Comparison of ENCODE assay signal across 12 cellular contexts in the genomic region with DNA sequence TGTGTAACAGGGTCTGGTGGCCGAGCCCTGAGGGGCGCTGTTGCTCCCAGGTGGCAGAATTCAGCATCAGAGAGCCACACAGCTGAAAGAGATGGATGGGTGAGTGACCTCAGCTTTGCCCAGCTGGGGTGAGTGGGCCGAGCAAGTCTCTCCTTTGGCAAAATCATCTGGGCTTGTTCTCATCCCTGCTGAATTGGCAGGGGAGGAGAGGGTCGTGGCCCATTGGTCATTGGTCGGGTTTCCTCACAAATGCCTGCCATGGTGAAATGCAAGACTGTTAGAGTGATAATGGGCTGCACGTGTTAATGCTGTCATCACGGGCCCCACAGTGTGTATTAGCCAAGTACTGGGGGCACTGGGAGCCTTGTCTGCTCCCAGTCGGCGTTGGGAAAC. TPM values are rescaled to one million over a fixed set of nuclear protein-coding genes. Genes with fewer than 3 reads are reported as not detected.
A peak's percentile ranks its signal among the peaks of the same experiment; 100 is the strongest.
DNase-seq lines count a peak whose midpoint lies in the region; ATAC-seq and TF ChIP-seq lines count a peak whose summit lies in the region.
"Had no signal": no experiment of that assay in that cellular context is flagged by ENCODE, and none has a peak within 500 bp of the region (broad histone marks: within the 10 kb centered on the region; RNA-seq: fewer than 3 reads in every experiment).

No MANE protein-coding gene starts in this region.

- intact Hi-C loops in sigmoid colon (cut with DNase I) = loop anchor here (10.0 kb wide), 1 partner anchor 559 kb away; a partner anchor contains a TSS

- TF ChIP-seq POLR2A in sigmoid colon (IDR thresholded peaks at IDR 0.05) = no peak

- H3K36me3 Mint-ChIP-seq in progenitor cell of endocrine pancreas (ENCODE audit: insufficient read depth) = peaks cover 2% of the 10 kb centered on the region
- peaks cover 0 to 42% (median 5%) of the 10 kb centered on the region in 3 donors for H3K36me3 Mint-ChIP-seq in naive thymus-derived CD8-positive, alpha-beta T cell

- ATAC-seq in naive thymus-derived CD8-positive, alpha-beta T cell = no peak

- peaks cover 0 to 96% of the 10 kb centered on the region in 2 donors for H3K4me1 ChIP-seq in right atrium auricular region
- H3K4me1 ChIP-seq in sigmoid colon = peaks cover 0 to 100% (median 96%) of the 10 kb centered on the region in 4 donors

- TF ChIP-seq CTCF in brain microvascular endothelial cell (IDR thresholded peaks at IDR 0.05; ENCODE audit: low read depth, low read length, missing control alignments) = peak; percentile 9
- no peak for TF ChIP-seq CTCF in right atrium auricular region (IDR thresholded peaks at IDR 0.05)
- TF ChIP-seq CTCF in sigmoid colon (IDR thresholded peaks at IDR 0.05) = no peak
- TF ChIP-seq CTCF in progenitor cell of endocrine pancreas (IDR thresholded peaks at IDR 0.05; ENCODE audit: unreplicated experiment) = no peak

- peak; percentile 41 for DNase-seq in EL
- DNase-seq in brain microvascular endothelial cell = no peak
- no peak for DNase-seq in right atrium auricular region (ENCODE audit: low spot score)
- DNase-seq in sigmoid colon = peak; percentile 57
- DNase-seq in progenitor cell of endocrine pancreas (ENCODE audit: low spot score, unreplicated experiment) = no peak
- no peak for DNase-seq in GM19238 (ENCODE audit: insufficient read length, low spot score)
- DNase-seq in naive thymus-derived CD8-positive, alpha-beta T cell = no peak
- DNase-seq in cerebellum (ENCODE audit: low spot score) = no peak
- DNase-seq: BE2C; naive B cell; NCI-H1417; stimulated activated CD4-positive, alpha-beta T cell treated with anti-CD3 and anti-CD28 coated beads, Interleukin-4, amount 100 ng/mL, for 4 hours had no signal

- H3K27me3 ChIP-seq in brain microvascular endothelial cell (replicated peaks) (no peaks in the 10 kb centered on the region), right atrium auricular region (no peaks in the 10 kb centered on the region), sigmoid colon (no peaks in the 10 kb centered on the region)
- H3K27me3 ChIP-seq: BE2C had no signal

- H3K4me3 ChIP-seq in brain microvascular endothelial cell (ENCODE audit: low read depth, low read length) = no peak overlapping the region
- peak overlapping the region; percentile 19 for H3K4me3 ChIP-seq in right atrium auricular region
- H3K4me3 ChIP-seq in sigmoid colon = no peak overlapping the region

- no peaks in the 10 kb centered on the region for H3K27me3 Mint-ChIP-seq in progenitor cell of endocrine pancreas
- no peaks in the 10 kb centered on the region for H3K27me3 Mint-ChIP-seq in naive thymus-derived CD8-positive, alpha-beta T cell
- H3K27me3 Mint-ChIP-seq: naive B cell had no signal

- in situ Hi-C loops in brain microvascular endothelial cell (cut with HindIII; ENCODE audit: low pct_ligation_motif_present, low sequenced_read_pairs) = no loop called here

- WGBS in sigmoid colon, 2 donors = 95 to 96% methylated on average over 9 of the region's 9 CpGs

- no peak for TF ChIP-seq EP300 in sigmoid colon (IDR thresholded peaks at IDR 0.05)

- H3K36me3 ChIP-seq in brain microvascular endothelial cell (replicated peaks) (no peaks in the 10 kb centered on the region), right atrium auricular region (peaks cover 19% of the 10 kb centered on the region), sigmoid colon (peaks cover 0 to 13% (median 0%) of the 10 kb centered on the region in 4 donors)

- H3K9me3 ChIP-seq in right atrium auricular region (no peaks in the 10 kb centered on the region), sigmoid colon (no peaks in the 10 kb centered on the region)
- H3K9me3 ChIP-seq: BE2C had no signal

- no peak overlapping the region for H3K27ac Mint-ChIP-seq in progenitor cell of endocrine pancreas
- peak overlapping the region in 1 of 10 donors; percentile 43 for H3K27ac Mint-ChIP-seq in naive thymus-derived CD8-positive, alpha-beta T cell
- H3K27ac Mint-ChIP-seq: naive B cell had no signal

- H3K4me3 Mint-ChIP-seq in progenitor cell of endocrine pancreas (ENCODE audit: low read depth) = no peak overlapping the region
- no peak overlapping the region for H3K4me3 Mint-ChIP-seq in naive thymus-derived CD8-positive, alpha-beta T cell
- H3K4me3 Mint-ChIP-seq: naive B cell had no signal

- peaks cover 18% of the 10 kb centered on the region for H3K4me1 Mint-ChIP-seq in progenitor cell of endocrine pancreas (ENCODE audit: low read depth)
- peaks cover 8 to 40% (median 16%) of the 10 kb centered on the region in 4 donors for H3K4me1 Mint-ChIP-seq in naive thymus-derived CD8-positive, alpha-beta T cell
- H3K4me1 Mint-ChIP-seq: naive B cell had no signal

- peak overlapping the region; percentile 89 for H3K27ac ChIP-seq in brain microvascular endothelial cell
- peak overlapping the region; percentile 93 to 95 for H3K27ac ChIP-seq in right atrium auricular region
- H3K27ac ChIP-seq in sigmoid colon = peak overlapping the region; percentile 77 to 97 (median 89)

- no peaks in the 10 kb centered on the region for H3K9me3 Mint-ChIP-seq in progenitor cell of endocrine pancreas (ENCODE audit: low read depth)
- H3K9me3 Mint-ChIP-seq in naive thymus-derived CD8-positive, alpha-beta T cell = no peaks in the 10 kb centered on the region
- H3K9me3 Mint-ChIP-seq: naive B cell had no signal

- POLR2A ChIA-PET in naive thymus-derived CD8-positive, alpha-beta T cell (lab: Charles Lee) = no interaction called here

RNA-seq across cellular contexts. Expression of a gene that starts 15.9 kb away (rescaled TPM):
- total RNA-seq in right atrium auricular region (100 to 1,000 TPM; 115 to 118 TPM), sigmoid colon (10 to 100 TPM; 32.9 to 81.5 (median 49.0) TPM), progenitor cell of endocrine pancreas (53.1 and 54.4 TPM in 2 replicates), cerebellum (67.1 TPM)
- 10 to 100 TPM in 1 of 3 donors, 1 to 10 TPM in 2; 1.8 to 27.7 (median 4.2) TPM for polyA plus RNA-seq in sigmoid colon
- total RNA-seq in naive thymus-derived CD8-positive, alpha-beta T cell = 10 to 100 TPM; 47.6 to 49.9 TPM
- polyA plus RNA-seq in naive thymus-derived CD8-positive, alpha-beta T cell = 10 to 100 TPM; 14.0 to 17.1 (median 15.0) TPM

Comparison
In these comparisons a context has a peak if more than half of its experiments do, and no peak if none do; other contexts are left out.
1. DNase-seq: peak in EL (single experiment) and sigmoid colon (single experiment); none in brain microvascular endothelial cell (single experiment), right atrium auricular region (single experiment), progenitor cell of endocrine pancreas (single experiment), GM19238 (single experiment), naive thymus-derived CD8-positive, alpha-beta T cell (0 of 10) and cerebellum (single experiment).
2. H3K4me3 ChIP-seq: peak in right atrium auricular region (2 of 2); none in brain microvascular endothelial cell (single experiment) and sigmoid colon (0 of 4).
3. Peak in every context shown above with its lines, with median percentiles within 50 percentile points of each other: H3K27ac ChIP-seq.